Comparison of ENCODE assay signal across 35 cellular contexts in genomic region chr14:30938617-30939016, GRCh38.
"Had no signal": no experiment of that assay in that cellular context is flagged by ENCODE, and none has a peak within 500 bp of the region (broad histone marks: within the 10 kb centered on the region; RNA-seq: fewer than 3 reads in every experiment).

No MANE protein-coding gene starts in this region.

- H3K27ac Mint-ChIP-seq: activated CD4-positive, alpha-beta memory T cell treated with anti-CD3 and anti-CD28 coated beads, Interleukin-2, amount 10 ng/mL, durations not matched to agents 7 days and 5 days; activated CD4-positive, alpha-beta T cell treated with anti-CD3 and anti-CD28 coated beads, Interleukin-2, amount 10 ng/mL, durations not matched to agents 7 days and 5 days; activated naive CD4-positive, alpha-beta T cell treated with anti-CD3 and anti-CD28 coated beads, Interleukin-2, amount 10 ng/mL, durations not matched to agents 7 days and 5 days; activated naive CD8-positive, alpha-beta T cell treated with anti-CD3 and anti-CD28 coated beads, Interleukin-2, amount 10 ng/mL, durations not matched to agents 7 days and 5 days; dendritic cell treated with granulocyte-macrophage colony-stimulating factor and Interleukin-4, amounts not matched to agents 40 ng/mL and 50 ng/mL, for 4 days; mesothelial cell of epicardium; stimulated activated memory B cell treated with anti-CD40 and anti-IgM and Interleukin-4, amounts not matched to agents 10 μg/mL and 1 μg/mL and 100 μg/mL, for 72 hours had no signal

- ATAC-seq: left ventricle myocardium superior; sciatic nerve; stimulated activated memory B cell treated with anti-CD40 and anti-IgM and Interleukin-4, amounts not matched to agents 10 μg/mL and 1 μg/mL and 100 μg/mL, for 72 hours; T-helper 17 cell had no signal

- H3K4me1 Mint-ChIP-seq: activated CD4-positive, alpha-beta memory T cell treated with anti-CD3 and anti-CD28 coated beads, Interleukin-2, amount 10 ng/mL, durations not matched to agents 7 days and 5 days; activated CD4-positive, alpha-beta T cell treated with anti-CD3 and anti-CD28 coated beads, Interleukin-2, amount 10 ng/mL, durations not matched to agents 7 days and 5 days; activated naive CD4-positive, alpha-beta T cell treated with anti-CD3 and anti-CD28 coated beads, Interleukin-2, amount 10 ng/mL, durations not matched to agents 7 days and 5 days; activated naive CD8-positive, alpha-beta T cell treated with anti-CD3 and anti-CD28 coated beads, Interleukin-2, amount 10 ng/mL, durations not matched to agents 7 days and 5 days; mesothelial cell of epicardium; naive B cell; nephron progenitor cell; stimulated activated memory B cell treated with anti-CD40 and anti-IgM and Interleukin-4, amounts not matched to agents 10 μg/mL and 1 μg/mL and 100 μg/mL, for 72 hours had no signal

- H3K27ac ChIP-seq: brain microvascular endothelial cell, esophagus squamous epithelium, neutrophil, stomach, thyroid gland, vagina, WERI-Rb-1 had no signal

- H3K27me3 ChIP-seq: brain microvascular endothelial cell, esophagus squamous epithelium, neutrophil, stomach, thyroid gland, upper lobe of left lung, vagina had no signal

- DNase-seq: activated CD4-positive, alpha-beta memory T cell treated with anti-CD3 and anti-CD28 coated beads, Interleukin-2, amount 10 ng/mL, durations not matched to agents 7 days and 5 days; activated CD4-positive, alpha-beta T cell treated with anti-CD3 and anti-CD28 coated beads for 1 hour; activated CD4-positive, alpha-beta T cell treated with anti-CD3 and anti-CD28 coated beads, Interleukin-2, amount 10 ng/mL, durations not matched to agents 7 days and 5 days; activated CD8-positive, alpha-beta memory T cell treated with anti-CD3 and anti-CD28 coated beads, Interleukin-2, amount 50 U/mL, for 48 hours; activated gamma-delta T cell; activated naive CD4-positive, alpha-beta T cell treated with anti-CD3 and anti-CD28 coated beads, Interleukin-2, amount 10 ng/mL, durations not matched to agents 7 days and 5 days; activated naive CD8-positive, alpha-beta T cell treated with anti-CD3 and anti-CD28 coated beads, Interleukin-2, amount 10 ng/mL, durations not matched to agents 7 days and 5 days; activated T-cell treated with anti-CD3 and anti-CD28 coated beads, Interleukin-2, amount 50 U/mL, for 24 hours; amniotic stem cell; brain microvascular endothelial cell; central memory CD4-positive, alpha-beta T cell; endodermal cell; esophagus squamous epithelium; left ventricle myocardium superior; naive B cell; nephron progenitor cell; small intestine; stimulated activated CD4-positive, alpha-beta T cell treated with anti-CD3 and anti-CD28 coated beads, Interleukin-1b, Interleukin-23, amount 100 ng/mL, for 48 hours; stimulated activated CD4-positive, alpha-beta T cell treated with anti-CD3 and anti-CD28 coated beads, Interleukin-4, amount 100 ng/mL, for 4 hours; stimulated activated CD8-positive, alpha-beta memory T cell treated with anti-CD3 and anti-CD28 coated beads, Interleukin-4, amount 100 ng/mL, for 48 hours; stomach; T-helper 17 cell; T1000; thyroid gland; upper lobe of left lung; WERI-Rb-1 had no signal

- H3K4me3 ChIP-seq: esophagus squamous epithelium, stomach, thyroid gland, upper lobe of left lung, vagina had no signal

- FAIRE-seq: astrocyte, frontal cortex, islet of Langerhans, small intestine had no signal

- H3K27me3 Mint-ChIP-seq: activated CD4-positive, alpha-beta memory T cell treated with anti-CD3 and anti-CD28 coated beads, Interleukin-2, amount 10 ng/mL, durations not matched to agents 7 days and 5 days; activated CD4-positive, alpha-beta T cell treated with anti-CD3 and anti-CD28 coated beads, Interleukin-2, amount 10 ng/mL, durations not matched to agents 7 days and 5 days; activated naive CD4-positive, alpha-beta T cell treated with anti-CD3 and anti-CD28 coated beads, Interleukin-2, amount 10 ng/mL, durations not matched to agents 7 days and 5 days; activated naive CD8-positive, alpha-beta T cell treated with anti-CD3 and anti-CD28 coated beads, Interleukin-2, amount 10 ng/mL, durations not matched to agents 7 days and 5 days; activated T-cell treated with anti-CD3 and anti-CD28 coated beads, Interleukin-2, amount 50 U/mL, for 24 hours; dendritic cell treated with granulocyte-macrophage colony-stimulating factor and Interleukin-4, amounts not matched to agents 40 ng/mL and 50 ng/mL, for 4 days; naive B cell; stimulated activated memory B cell treated with anti-CD40 and anti-IgM and Interleukin-4, amounts not matched to agents 10 μg/mL and 1 μg/mL and 100 μg/mL, for 72 hours; T-helper 17 cell had no signal

- H3K9me3 Mint-ChIP-seq: activated CD4-positive, alpha-beta memory T cell treated with anti-CD3 and anti-CD28 coated beads, Interleukin-2, amount 10 ng/mL, durations not matched to agents 7 days and 5 days; activated CD4-positive, alpha-beta T cell treated with anti-CD3 and anti-CD28 coated beads, Interleukin-2, amount 10 ng/mL, durations not matched to agents 7 days and 5 days; activated naive CD4-positive, alpha-beta T cell treated with anti-CD3 and anti-CD28 coated beads, Interleukin-2, amount 10 ng/mL, durations not matched to agents 7 days and 5 days; activated naive CD8-positive, alpha-beta T cell treated with anti-CD3 and anti-CD28 coated beads, Interleukin-2, amount 10 ng/mL, durations not matched to agents 7 days and 5 days; activated T-cell treated with anti-CD3 and anti-CD28 coated beads, Interleukin-2, amount 50 U/mL, for 24 hours; dendritic cell treated with granulocyte-macrophage colony-stimulating factor and Interleukin-4, amounts not matched to agents 40 ng/mL and 50 ng/mL, for 4 days; endodermal cell; mesothelial cell of epicardium; naive B cell; nephron progenitor cell; stimulated activated memory B cell treated with anti-CD40 and anti-IgM and Interleukin-4, amounts not matched to agents 10 μg/mL and 1 μg/mL and 100 μg/mL, for 72 hours had no signal

- H3K9me3 ChIP-seq: esophagus squamous epithelium, neutrophil, stomach, thyroid gland, upper lobe of left lung, vagina had no signal

- H3K4me1 ChIP-seq: esophagus squamous epithelium, thyroid gland, vagina had no signal

- H3K4me3 Mint-ChIP-seq: activated CD4-positive, alpha-beta memory T cell treated with anti-CD3 and anti-CD28 coated beads, Interleukin-2, amount 10 ng/mL, durations not matched to agents 7 days and 5 days; activated CD4-positive, alpha-beta T cell treated with anti-CD3 and anti-CD28 coated beads, Interleukin-2, amount 10 ng/mL, durations not matched to agents 7 days and 5 days; activated naive CD4-positive, alpha-beta T cell treated with anti-CD3 and anti-CD28 coated beads, Interleukin-2, amount 10 ng/mL, durations not matched to agents 7 days and 5 days; activated naive CD8-positive, alpha-beta T cell treated with anti-CD3 and anti-CD28 coated beads, Interleukin-2, amount 10 ng/mL, durations not matched to agents 7 days and 5 days; activated T-cell treated with anti-CD3 and anti-CD28 coated beads, Interleukin-2, amount 50 U/mL, for 24 hours; dendritic cell treated with granulocyte-macrophage colony-stimulating factor and Interleukin-4, amounts not matched to agents 40 ng/mL and 50 ng/mL, for 4 days; endodermal cell; mesothelial cell of epicardium; naive B cell; nephron progenitor cell; stimulated activated memory B cell treated with anti-CD40 and anti-IgM and Interleukin-4, amounts not matched to agents 10 μg/mL and 1 μg/mL and 100 μg/mL, for 72 hours; T-helper 17 cell had no signal
